Comparison of ENCODE assay signal across 8 cellular contexts in the genomic region with DNA sequence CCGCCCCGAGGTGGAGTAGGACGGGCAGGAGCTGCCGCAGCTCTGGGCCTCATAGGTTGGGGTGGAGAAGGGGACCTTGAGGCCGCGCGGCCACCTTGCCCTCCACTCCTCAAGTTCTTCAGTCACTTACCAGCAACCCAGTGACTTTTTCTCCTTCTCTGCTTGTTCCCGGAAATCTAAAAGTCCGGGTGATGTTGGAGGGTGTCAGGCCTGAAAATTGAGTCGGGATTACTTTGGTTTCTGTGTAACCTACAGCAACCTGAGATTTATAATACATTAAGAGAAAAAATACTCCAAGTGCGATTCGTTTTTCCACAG. TPM values are rescaled to one million over a fixed set of nuclear protein-coding genes. Genes with fewer than 3 reads are reported as not detected.
DNase-seq lines count a peak whose midpoint lies in the region; ATAC-seq and TF ChIP-seq lines count a peak whose summit lies in the region.

No MANE protein-coding gene starts in this region.

- POLR2A ChIA-PET in CD8-positive, alpha-beta T cell (lab: Charles Lee) = interaction anchor here (0.6 to 3.5 kb wide), 19 partner anchors 8 to 471 kb away, joined by 3 to 52 read pairs (median 6); partner anchors contain the start of genes KPNA5, NT5DC1, RSPH4A and TSPYL1
- POLR2A ChIA-PET in RWPE1 (lab: Yijun Ruan, JAX; ENCODE audit: low non-redundant PET) = interaction anchor here (1.0 to 1.1 kb wide), 2 partner anchors 9 to 14 kb away, joined by 3 to 5 read pairs; no protein-coding TSS in a partner anchor

- no peak for TF ChIP-seq POLR2A in esophagus muscularis mucosa (IDR thresholded peaks at IDR 0.05; ENCODE audit: low read depth)
- no peak for TF ChIP-seq POLR2A in ovary (IDR thresholded peaks at IDR 0.05)

- under 1% methylated on average over 10 of the region's 12 CpGs for WGBS in esophagus muscularis mucosa
- 0 to 1% (median 0%) methylated on average over 12 of the region's 12 CpGs for WGBS in ovary, 3 donors

- H3K27me3 Mint-ChIP-seq in CD8-positive, alpha-beta T cell (ENCODE audit: low read depth) = no peaks in the 10 kb centered on the region

- ATAC-seq in CD8-positive, alpha-beta T cell = no peak
- ATAC-seq in HG02970 (IDR thresholded peaks at IDR 0.05; ENCODE audit: low FRiP score, unreplicated experiment) (no peak), GM19023 (IDR thresholded peaks at IDR 0.05; ENCODE audit: unreplicated experiment) (no peak), HG03469 (IDR thresholded peaks at IDR 0.05; ENCODE audit: unreplicated experiment) (no peak)

- H3K9me3 Mint-ChIP-seq in CD8-positive, alpha-beta T cell = no peaks in the 10 kb centered on the region

- CTCF ChIA-PET in CD8-positive, alpha-beta T cell (lab: Charles Lee) = interaction anchor here (1.3 to 4.6 kb wide), 5 partner anchors 8 to 302 kb away, joined by 3 to 32 read pairs (median 6); no protein-coding TSS in a partner anchor
- CTCF ChIA-PET in RWPE1 (lab: Yijun Ruan, JAX) = interaction anchor here (0.6 to 1.5 kb wide), 4 partner anchors 11 to 292 kb away, joined by 3 to 13 read pairs (median 6); partner anchors contain the start of gene TSPYL1

- peaks cover 32% of the 10 kb centered on the region for H3K4me1 ChIP-seq in CD8-positive, alpha-beta T cell (ENCODE audit: insufficient read depth, low read length)
- H3K4me1 ChIP-seq in esophagus muscularis mucosa = peaks cover 24 to 48% (median 37%) of the 10 kb centered on the region in 4 donors
- peaks cover 2% of the 10 kb centered on the region for H3K4me1 ChIP-seq in ovary (ENCODE audit: insufficient read depth)

- no peak for TF ChIP-seq CTCF in CD8-positive, alpha-beta T cell (IDR thresholded peaks at IDR 0.05)
- TF ChIP-seq CTCF in RWPE1 (conservative IDR thresholded peaks at IDR 0.05; ENCODE audit: low read depth) (no peak), esophagus muscularis mucosa (IDR thresholded peaks at IDR 0.05) (peak in 1 of 3 experiments; percentile 3), ovary (IDR thresholded peaks at IDR 0.05) (no peak)

- intact Hi-C loops in CD8-positive, alpha-beta T cell (cut with DNase I, micrococcal nuclease) = loop anchor here (1.0 to 10.0 kb wide), 13 partner anchors 10 to 1103 kb away; partner anchors contain the start of genes GOPC (in 2 of the 2), KPNA5 (in 2 of the 2), TSPYL1 (in 2 of the 2) and NT5DC1 (in 1 of the 2)
- intact Hi-C loops in esophagus muscularis mucosa (cut with DNase I) (no loop called here), ovary (cut with DNase I) (no loop called here)

- H3K36me3 ChIP-seq in CD8-positive, alpha-beta T cell (ENCODE audit: insufficient read depth, low read length) = no peaks in the 10 kb centered on the region
- H3K36me3 ChIP-seq in esophagus muscularis mucosa (peaks cover 0 to 19% (median 12%) of the 10 kb centered on the region in 4 donors), ovary (no peaks in the 10 kb centered on the region)

- H3K9me3 ChIP-seq in CD8-positive, alpha-beta T cell (ENCODE audit: low read length) = no peaks in the 10 kb centered on the region
- no peaks in the 10 kb centered on the region for H3K9me3 ChIP-seq in esophagus muscularis mucosa
- H3K9me3 ChIP-seq in ovary = no peaks in the 10 kb centered on the region

- TF ChIP-seq EP300 in esophagus muscularis mucosa (IDR thresholded peaks at IDR 0.05) (no peak), ovary (IDR thresholded peaks at IDR 0.05) (no peak)

- peak overlapping the region; percentile 99 for H3K27ac Mint-ChIP-seq in CD8-positive, alpha-beta T cell

- H3K27me3 ChIP-seq in CD8-positive, alpha-beta T cell (ENCODE audit: insufficient read depth, low read length) = no peaks in the 10 kb centered on the region
- H3K27me3 ChIP-seq in esophagus muscularis mucosa (no peaks in the 10 kb centered on the region), ovary (no peaks in the 10 kb centered on the region)

- H3K36me3 Mint-ChIP-seq in CD8-positive, alpha-beta T cell = peaks cover 44% of the 10 kb centered on the region

- peak overlapping the region; percentile 81 for H3K4me3 ChIP-seq in CD8-positive, alpha-beta T cell (ENCODE audit: low read depth, low read length)
- H3K4me3 ChIP-seq in esophagus muscularis mucosa (peak overlapping the region; percentile 74 to 86 (median 80)), ovary (peak overlapping the region; percentile 62)

- peak overlapping the region; percentile 99 for H3K4me3 Mint-ChIP-seq in CD8-positive, alpha-beta T cell

- H3K4me1 Mint-ChIP-seq in CD8-positive, alpha-beta T cell (ENCODE audit: low read depth) = peaks cover 58% of the 10 kb centered on the region

- peak overlapping the region; percentile 99 for H3K27ac ChIP-seq in CD8-positive, alpha-beta T cell (ENCODE audit: low read depth, low read length)
- H3K27ac ChIP-seq in RWPE1 (peak overlapping the region; percentile 93), esophagus muscularis mucosa (replicated peaks in 1 of 4) (peak overlapping the region; percentile 84 to 91 (median 86)), ovary (peak overlapping the region; percentile 24 to 79)

- DNase-seq in CD8-positive, alpha-beta T cell = no peak
- DNase-seq in RWPE1 (ENCODE audit: low spot score) = no peak
- DNase-seq in esophagus muscularis mucosa (ENCODE audit: extremely low spot score) = no peak
- DNase-seq in ovary = no peak
- no peak for DNase-seq in NCI-H1092 (lab: John Stamatoyannopoulos, UW)

RNA-seq across cellular contexts. Expression of gene RWDD1, which starts 0.3 kb away (rescaled TPM):
- 10 to 100 TPM; 65.1 to 68.7 TPM for total RNA-seq in CD8-positive, alpha-beta T cell
- total RNA-seq in esophagus muscularis mucosa (10 to 100 TPM; 44.1 to 76.4 (median 53.3) TPM), ovary (10 to 100 TPM; 36.5 to 53.0 (median 48.8) TPM)
- 10 to 100 TPM; 56.8 to 82.2 TPM for polyA plus RNA-seq in ovary

RNA-seq across cellular contexts. Expression of gene CALHM4, which starts 18.1 kb away (rescaled TPM):
- total RNA-seq in CD8-positive, alpha-beta T cell = not detected
- total RNA-seq in esophagus muscularis mucosa = not detected
- not detected for total RNA-seq in ovary
- polyA plus RNA-seq in ovary = under 1 TPM in 1 of 2 donors, not detected in 1; 0.38 TPM

RNA-seq across cellular contexts. Expression of gene TRAPPC3L, which starts 26.2 kb away (rescaled TPM):
- total RNA-seq in CD8-positive, alpha-beta T cell = not detected
- under 1 TPM in 1 of 4 donors, not detected in 3; 0.42 TPM for total RNA-seq in esophagus muscularis mucosa
- total RNA-seq in ovary = under 1 TPM in 1 of 7 donors, not detected in 6; 0.10 TPM
- under 1 TPM; 0.08 to 0.20 TPM for polyA plus RNA-seq in ovary

RNA-seq across cellular contexts. Expression of gene RSPH4A, which starts 44.6 kb away (rescaled TPM):
- 1 to 10 TPM in 1 of 2 experiments, under 1 TPM in 1; 0.97 to 1.2 TPM for total RNA-seq in CD8-positive, alpha-beta T cell
- total RNA-seq in esophagus muscularis mucosa (under 1 TPM in 2 of 4 donors, not detected in 2; 0.29 to 0.50 TPM), ovary (10 to 100 TPM in 1 of 7 donors, 1 to 10 TPM in 6; 1.0 to 17.9 (median 2.3) TPM)
- polyA plus RNA-seq in ovary = under 1 TPM; 0.52 to 0.55 TPM

Comparison
In these comparisons a context has a peak if more than half of its experiments do, and no peak if none do; other contexts are left out.
1. intact Hi-C loops: an anchor here in CD8-positive, alpha-beta T cell (1.0 to 10.0 kb wide); none called in esophagus muscularis mucosa and ovary.